8 cellular contexts compared by ENCODE assay signal in genomic region chr19:14004619-14005380, GRCh38. TPM values are rescaled to one million over a fixed set of nuclear protein-coding genes. Genes with fewer than 3 reads are reported as not detected.
DNase-seq lines count a peak whose midpoint lies in the region; ATAC-seq, FAIRE-seq and TF ChIP-seq lines count a peak whose summit lies in the region.

No MANE protein-coding gene starts in this region.

- H3K36me3 ChIP-seq in ACC112 (ENCODE audit: insufficient read depth, low read length) (no peaks in the 10 kb centered on the region), HUES64 (ENCODE audit: insufficient read depth, low read length) (no peaks in the 10 kb centered on the region; the same call in 1 of the 2 replicates), ascending aorta (no peaks in the 10 kb centered on the region), keratinocyte (ENCODE audit: control insufficient read depth in 2 of 2, extremely low read depth in 1 of 2, insufficient read depth in 2 of 2, low read length in 2 of 2) (peaks cover 0 to 2% of the 10 kb centered on the region in 2 experiments)

- peaks cover 7% of the 10 kb centered on the region for H3K4me1 ChIP-seq in ACC112 (ENCODE audit: control insufficient read depth, insufficient read depth, low read length, unreplicated experiment)
- no peaks in the 10 kb centered on the region for H3K4me1 ChIP-seq in HUES64 (ENCODE audit: insufficient read depth, low read length)
- H3K4me1 ChIP-seq in ascending aorta = peaks cover 16 to 23% of the 10 kb centered on the region in 2 donors
- H3K4me1 ChIP-seq in keratinocyte (ENCODE audit: control insufficient read depth, extremely low read depth, insufficient read depth, low read length) = peaks cover 30% of the 10 kb centered on the region

- dilution Hi-C loops in keratinocyte (cut with MboI; ENCODE audit: extremely low pct_ligation_motif_present, low sequenced_read_pairs) = no loop called here

- H2AFZ ChIP-seq in ACC112 (ENCODE audit: low read length, unreplicated experiment) (no peak overlapping the region), keratinocyte (ENCODE audit: control insufficient read depth, low read length) (peak overlapping the region; percentile 4)

- peak; percentile 62 to 86 for DNase-seq in ascending aorta (ENCODE audit: low spot score in 2 of 2)
- no peak for DNase-seq in keratinocyte (ENCODE audit: low read depth, low spot score)
- no peak for DNase-seq in stimulated activated effector memory CD8-positive, alpha-beta T cell treated with anti-CD3 and anti-CD28 coated beads, Interleukin-12 subunit alpha, Interleukin-12 subunit beta, amount 100 ng/mL, for 72 hours (ENCODE audit: low spot score in 2 of 2)
- DNase-seq in NCI-H1105 (lab: John Stamatoyannopoulos, UW) = no peak
- no peak for DNase-seq in activated CD4-positive, alpha-beta T cell treated with anti-CD3 and anti-CD28 coated beads for 4 hours

- intact Hi-C loops in ascending aorta (cut with DNase I) = loop anchor here (2.0 to 10.0 kb wide), 7 partner anchors 26 to 1210 kb away; partner anchors contain the start of genes CALR, FARSA, IER2 and JUNB

- 91% methylated on average over 14 of the region's 14 CpGs for WGBS in HUES64

- H3K79me2 ChIP-seq in ACC112 (ENCODE audit: control insufficient read depth, insufficient read depth, low read length, unreplicated experiment) (peaks cover 9% of the 10 kb centered on the region), keratinocyte (ENCODE audit: control insufficient read depth, insufficient read depth, low read length) (peaks cover 10% of the 10 kb centered on the region)

- peak overlapping the region; percentile 13 for H3K27ac ChIP-seq in ACC112 (ENCODE audit: low read depth, low read length)
- no peak overlapping the region for H3K27ac ChIP-seq in HUES64 (ENCODE audit: low read depth, low read length)
- peak overlapping the region; percentile 100 for H3K27ac ChIP-seq in ascending aorta
- peak overlapping the region; percentile 7 for H3K27ac ChIP-seq in keratinocyte (ENCODE audit: control insufficient read depth, insufficient read depth, low read length)

- H3K36me3 Mint-ChIP-seq in stimulated activated effector memory CD8-positive, alpha-beta T cell treated with anti-CD3 and anti-CD28 coated beads, Interleukin-12 subunit alpha, Interleukin-12 subunit beta, amount 100 ng/mL, for 72 hours = peaks cover 39% of the 10 kb centered on the region

- no peaks in the 10 kb centered on the region for H3K27me3 ChIP-seq in ACC112 (ENCODE audit: insufficient read depth, low read length)
- H3K27me3 ChIP-seq in HUES64 (ENCODE audit: insufficient read depth, low read length) = no peaks in the 10 kb centered on the region
- no peaks in the 10 kb centered on the region for H3K27me3 ChIP-seq in ascending aorta
- H3K27me3 ChIP-seq in keratinocyte (ENCODE audit: control insufficient read depth, extremely low read depth, insufficient read depth, low read length) = no peaks in the 10 kb centered on the region

- peaks cover 37% of the 10 kb centered on the region for H3K4me1 Mint-ChIP-seq in stimulated activated effector memory CD8-positive, alpha-beta T cell treated with anti-CD3 and anti-CD28 coated beads, Interleukin-12 subunit alpha, Interleukin-12 subunit beta, amount 100 ng/mL, for 72 hours

- no peak overlapping the region for H3K9ac ChIP-seq in HUES64 (ENCODE audit: low read depth, low read length)
- H3K9ac ChIP-seq in keratinocyte (ENCODE audit: control insufficient read depth, extremely low read depth, insufficient read depth, low read length) = peak overlapping the region; percentile 5

- peak overlapping the region; percentile 84 for H3K4me3 Mint-ChIP-seq in stimulated activated effector memory CD8-positive, alpha-beta T cell treated with anti-CD3 and anti-CD28 coated beads, Interleukin-12 subunit alpha, Interleukin-12 subunit beta, amount 100 ng/mL, for 72 hours

- no peak for FAIRE-seq in keratinocyte (lab: Jason Lieb, UNC)

- no peak for TF ChIP-seq CTCF in ascending aorta (IDR thresholded peaks at IDR 0.05)
- no peak for TF ChIP-seq CTCF in keratinocyte (optimal IDR thresholded peaks at IDR 0.05 in 1 of 3, IDR thresholded peaks at IDR 0.05 in 1 of 3, conservative IDR thresholded peaks at IDR 0.05 in 1 of 3; ENCODE audit: extremely low read depth in 1 of 3, insufficient read depth in 2 of 3, low read length in 3 of 3)

- no peaks in the 10 kb centered on the region for H4K20me1 ChIP-seq in keratinocyte (ENCODE audit: control insufficient read depth, extremely low read depth, insufficient read depth, low read length)

- H3K4me2 ChIP-seq in keratinocyte (ENCODE audit: control insufficient read depth, extremely low read depth, insufficient read depth, low read depth, low read length) = peak overlapping the region; percentile 55

- no peaks in the 10 kb centered on the region for H3K9me3 ChIP-seq in HUES64 (ENCODE audit: insufficient read depth, low read depth, low read length)
- no peaks in the 10 kb centered on the region for H3K9me3 ChIP-seq in ascending aorta
- H3K9me3 ChIP-seq in keratinocyte (ENCODE audit: control insufficient read depth, low read depth, low read length) = no peaks in the 10 kb centered on the region

- no peaks in the 10 kb centered on the region for H3K9me3 Mint-ChIP-seq in stimulated activated effector memory CD8-positive, alpha-beta T cell treated with anti-CD3 and anti-CD28 coated beads, Interleukin-12 subunit alpha, Interleukin-12 subunit beta, amount 100 ng/mL, for 72 hours

- no peak for ATAC-seq in stimulated activated effector memory CD8-positive, alpha-beta T cell treated with anti-CD3 and anti-CD28 coated beads, Interleukin-12 subunit alpha, Interleukin-12 subunit beta, amount 100 ng/mL, for 72 hours
- no peak for ATAC-seq in GM19023 (IDR thresholded peaks at IDR 0.05; ENCODE audit: unreplicated experiment)

- H3K9me1 ChIP-seq in keratinocyte (ENCODE audit: control insufficient read depth, extremely low read depth, insufficient read depth, low read length) = no peaks in the 10 kb centered on the region

- peak overlapping the region; percentile 98 for H3K27ac Mint-ChIP-seq in stimulated activated effector memory CD8-positive, alpha-beta T cell treated with anti-CD3 and anti-CD28 coated beads, Interleukin-12 subunit alpha, Interleukin-12 subunit beta, amount 100 ng/mL, for 72 hours

- H3K4me3 ChIP-seq in ACC112 (ENCODE audit: low read depth, low read length) (peak overlapping the region; percentile 91), HUES64 (ENCODE audit: low read length) (peak overlapping the region; percentile 43; the same call in 1 of the 2 replicates), ascending aorta (peak overlapping the region; percentile 99 to 100), keratinocyte (ENCODE audit: control insufficient read depth in 2 of 3, extremely low read depth in 1 of 3, insufficient read depth in 2 of 3, low read depth in 1 of 3, low read length in 3 of 3) (peak overlapping the region; percentile 18 to 59 (median 39))

RNA-seq across cellular contexts. Expression of gene RFX1, which starts 1.3 kb away (rescaled TPM):
- 9.2 TPM for polyA plus RNA-seq in HUES64 (2013, experiment 1 of 2)
- polyA plus RNA-seq in HUES64 (2013, experiment 2 of 2) = 10.0 TPM
- 3.3 TPM for total RNA-seq in ascending aorta
- 0.45 to 0.97 TPM (median 0.48 TPM) in 3 replicates for polyA plus RNA-seq in keratinocyte
- polyA plus RNA-seq in keratinocyte (2011; ENCODE audit: low read depth) = 3.7 TPM
- polyA plus RNA-seq in keratinocyte (2011; cell fraction: cytosol; rRNA removed) = 0.44 and 1.0 TPM in 2 replicates
- 3.0 and 3.7 TPM in 2 replicates for polyA plus RNA-seq in keratinocyte (2011; cell fraction: nucleus; rRNA removed)
- polyA plus RNA-seq in keratinocyte (2012; ENCODE audit: low replicate concordance) = 4.0 and 4.3 TPM in 2 replicates
- 0.42 to 6.6 TPM (median 0.76 TPM) in 3 replicates for polyA minus RNA-seq in keratinocyte
- 4.2 TPM for polyA minus RNA-seq in keratinocyte (2011; cell fraction: cytosol; rRNA and poly(A)+ RNA removed)
- polyA minus RNA-seq in keratinocyte (2011; cell fraction: nucleus; rRNA and poly(A)+ RNA removed) = 3.4 and 9.2 TPM in 2 replicates

RNA-seq across cellular contexts. Expression of gene RLN3, which starts 23.1 kb away (rescaled TPM):
- polyA plus RNA-seq in HUES64 (2013, experiment 1 of 2) = not detected
- not detected for polyA plus RNA-seq in HUES64 (2013, experiment 2 of 2)
- not detected for total RNA-seq in ascending aorta
- not detected in 3 replicates for polyA plus RNA-seq in keratinocyte
- not detected for polyA plus RNA-seq in keratinocyte (2011; ENCODE audit: low read depth)
- not detected in 2 replicates for polyA plus RNA-seq in keratinocyte (2011; cell fraction: cytosol; rRNA removed)
- polyA plus RNA-seq in keratinocyte (2011; cell fraction: nucleus; rRNA removed) = not detected in 2 replicates
- polyA plus RNA-seq in keratinocyte (2012; ENCODE audit: low replicate concordance) = not detected in 2 replicates
- polyA minus RNA-seq in keratinocyte = not detected in 3 replicates
- not detected for polyA minus RNA-seq in keratinocyte (2011; cell fraction: cytosol; rRNA and poly(A)+ RNA removed)
- not detected in 2 replicates for polyA minus RNA-seq in keratinocyte (2011; cell fraction: nucleus; rRNA and poly(A)+ RNA removed)

RNA-seq across cellular contexts. Expression of gene IL27RA, which starts 26.8 kb away (rescaled TPM):
- 5.1 TPM for polyA plus RNA-seq in HUES64 (2013, experiment 1 of 2)
- 7.7 TPM for polyA plus RNA-seq in HUES64 (2013, experiment 2 of 2)
- total RNA-seq in ascending aorta = 4.2 TPM
- polyA plus RNA-seq in keratinocyte = 2.2 to 3.0 TPM (median 2.8 TPM) in 3 replicates
- polyA plus RNA-seq in keratinocyte (2011; ENCODE audit: low read depth) = 0.11 TPM
- polyA plus RNA-seq in keratinocyte (2011; cell fraction: cytosol; rRNA removed) = 1.3 and 1.7 TPM in 2 replicates
- polyA plus RNA-seq in keratinocyte (2011; cell fraction: nucleus; rRNA removed) = 3.1 and 3.5 TPM in 2 replicates
- 0.18 and 3.2 TPM in 2 replicates for polyA plus RNA-seq in keratinocyte (2012; ENCODE audit: low replicate concordance)
- polyA minus RNA-seq in keratinocyte = 1.2 to 2.6 TPM (median 1.5 TPM) in 3 replicates
- 2.5 TPM for polyA minus RNA-seq in keratinocyte (2011; cell fraction: cytosol; rRNA and poly(A)+ RNA removed)
- polyA minus RNA-seq in keratinocyte (2011; cell fraction: nucleus; rRNA and poly(A)+ RNA removed) = 1.9 and 2.2 TPM in 2 replicates

RNA-seq across cellular contexts. Expression of gene DCAF15, which starts 52.5 kb away (rescaled TPM):
- polyA plus RNA-seq in HUES64 (2013, experiment 1 of 2) = 46.5 TPM
- polyA plus RNA-seq in HUES64 (2013, experiment 2 of 2) = 48.3 TPM
- total RNA-seq in ascending aorta = 35.0 TPM
- 15.1 to 22.2 TPM (median 18.7 TPM) in 3 replicates for polyA plus RNA-seq in keratinocyte
- polyA plus RNA-seq in keratinocyte (2011; ENCODE audit: low read depth) = 7.4 TPM
- 5.6 and 12.1 TPM in 2 replicates for polyA plus RNA-seq in keratinocyte (2011; cell fraction: cytosol; rRNA removed)
- polyA plus RNA-seq in keratinocyte (2011; cell fraction: nucleus; rRNA removed) = 41.5 and 54.4 TPM in 2 replicates
- polyA plus RNA-seq in keratinocyte (2012; ENCODE audit: low replicate concordance) = 18.5 and 20.1 TPM in 2 replicates
- 18.4 to 36.6 TPM (median 22.3 TPM) in 3 replicates for polyA minus RNA-seq in keratinocyte
- 8.8 TPM for polyA minus RNA-seq in keratinocyte (2011; cell fraction: cytosol; rRNA and poly(A)+ RNA removed)
- 13.2 and 17.0 TPM in 2 replicates for polyA minus RNA-seq in keratinocyte (2011; cell fraction: nucleus; rRNA and poly(A)+ RNA removed)

RNA-seq across cellular contexts. Expression of gene PALM3, which starts 57.1 kb away (rescaled TPM):
- 10.4 TPM for polyA plus RNA-seq in HUES64 (2013, experiment 1 of 2)
- polyA plus RNA-seq in HUES64 (2013, experiment 2 of 2) = 16.7 TPM
- total RNA-seq in ascending aorta = 1.7 TPM
- not detected in 3 replicates for polyA plus RNA-seq in keratinocyte
- polyA plus RNA-seq in keratinocyte (2011; ENCODE audit: low read depth) = not detected
- polyA plus RNA-seq in keratinocyte (2011; cell fraction: cytosol; rRNA removed) = not detected in 2 replicates
- not detected in 2 replicates for polyA plus RNA-seq in keratinocyte (2011; cell fraction: nucleus; rRNA removed)
- 0.07 TPM in 1 of 2 replicates, not detected in the other for polyA plus RNA-seq in keratinocyte (2012; ENCODE audit: low replicate concordance)
- polyA minus RNA-seq in keratinocyte = not detected in 3 replicates
- polyA minus RNA-seq in keratinocyte (2011; cell fraction: cytosol; rRNA and poly(A)+ RNA removed) = not detected
- not detected in 2 replicates for polyA minus RNA-seq in keratinocyte (2011; cell fraction: nucleus; rRNA and poly(A)+ RNA removed)

Comparison
In these comparisons a context has a peak if more than half of its experiments do, and no peak if none do; other contexts are left out.
1. H3K4me3 ChIP-seq: peak in every context shown above with its lines; median percentile 100 in ascending aorta; 91 in ACC112; 43 in HUES64; 39 in keratinocyte.
2. DNase-seq: peak in ascending aorta (2 of 2); none in keratinocyte (single experiment), stimulated activated effector memory CD8-positive, alpha-beta T cell treated with anti-CD3 and anti-CD28 coated beads, Interleukin-12 subunit alpha, Interleukin-12 subunit beta, amount 100 ng/mL, for 72 hours (0 of 2), NCI-H1105 (single experiment) and activated CD4-positive, alpha-beta T cell treated with anti-CD3 and anti-CD28 coated beads for 4 hours (0 of 2).